8 cellular contexts compared by ENCODE assay signal in the genomic region with DNA sequence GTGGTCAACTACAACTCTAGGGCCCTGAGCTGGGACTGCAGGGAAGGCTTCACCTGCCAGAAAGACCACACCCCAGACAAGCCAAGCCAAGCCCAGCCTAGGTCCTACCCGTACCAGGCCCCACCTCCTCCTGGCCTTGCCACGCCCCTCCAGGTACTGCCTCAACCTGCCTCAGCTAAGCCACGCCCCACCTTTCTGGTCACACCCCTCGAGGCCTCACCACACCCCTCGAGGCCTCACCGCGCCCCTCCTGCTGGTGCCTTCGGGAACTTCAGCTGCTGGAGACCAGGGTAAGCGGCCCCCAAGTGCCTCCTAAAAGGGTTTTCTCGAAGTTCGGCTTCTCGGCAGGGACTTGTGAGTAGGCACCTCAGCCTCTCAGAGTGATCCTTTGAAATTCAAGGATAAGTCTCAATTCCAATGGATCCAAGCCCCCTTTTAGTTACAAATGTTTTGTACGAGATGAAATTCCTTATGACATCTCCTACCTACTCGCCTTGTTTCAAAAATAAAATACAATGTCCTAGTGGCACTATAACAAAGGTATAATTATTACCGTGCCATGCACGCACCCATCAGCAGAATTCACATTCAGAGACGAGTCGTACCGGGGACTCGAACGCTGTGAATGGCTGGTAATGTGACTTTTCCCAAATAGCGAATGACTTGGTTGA.
A peak's percentile ranks its signal among the peaks of the same experiment; 100 is the strongest.
DNase-seq lines count a peak whose midpoint lies in the region; ATAC-seq and TF ChIP-seq lines count a peak whose summit lies in the region.

No MANE protein-coding gene starts in this region.

- intact Hi-C loops in lower leg skin (cut with DNase I; ENCODE audit: low total_unique reads): no loop called here

- peak; percentile 64 for DNase-seq in activated CD4-positive, alpha-beta T cell treated with anti-CD3 and anti-CD28 coated beads for 48 hours
- no peak for DNase-seq in activated CD4-positive, alpha-beta T cell treated with anti-CD3 and anti-CD28 coated beads, Interleukin-2, amount 50 U/mL, for 4 hours
- peak; percentile 24 for DNase-seq in activated naive CD4-positive, alpha-beta T cell treated with anti-CD3 and anti-CD28 coated beads, Interleukin-2, amount 50 U/mL, for 16 hours
- peak; percentile 32 to 87 for DNase-seq in lower leg skin (ENCODE audit: low spot score in 2 of 2)
- no peak for DNase-seq in SW 1271 (lab: John Stamatoyannopoulos, UW)
- no peak for DNase-seq in SKM-1 (lab: John Stamatoyannopoulos, UW; ENCODE audit: unreplicated experiment)

- TF ChIP-seq POLR2A in lower leg skin (IDR thresholded peaks at IDR 0.05): no peak

- ATAC-seq in HG03280 (IDR thresholded peaks at IDR 0.05; ENCODE audit: unreplicated experiment) (peak; percentile 78), GM18858 (IDR thresholded peaks at IDR 0.05; ENCODE audit: unreplicated experiment) (no peak)

- 45 to 55% methylated on average over 21 to 22 of the region's 22 CpGs for WGBS in lower leg skin, 2 donors

- no peak overlapping the region for H3K4me3 ChIP-seq in lower leg skin (ENCODE audit: low read depth, poor library complexity, severe bottlenecking)

- TF ChIP-seq CTCF in lower leg skin (IDR thresholded peaks at IDR 0.05): no peak

Comparison
In these comparisons a context has a peak if more than half of its experiments do, and no peak if none do; other contexts are left out.
1. DNase-seq: peak in activated CD4-positive, alpha-beta T cell treated with anti-CD3 and anti-CD28 coated beads for 48 hours (single experiment), activated naive CD4-positive, alpha-beta T cell treated with anti-CD3 and anti-CD28 coated beads, Interleukin-2, amount 50 U/mL, for 16 hours (single experiment) and lower leg skin (2 of 2); none in activated CD4-positive, alpha-beta T cell treated with anti-CD3 and anti-CD28 coated beads, Interleukin-2, amount 50 U/mL, for 4 hours (0 of 2), SW 1271 (0 of 2) and SKM-1 (single experiment).